7 cellular contexts compared by ENCODE assay signal in genomic region chr19:10286803-10287737, GRCh38. TPM values are rescaled to one million over a fixed set of nuclear protein-coding genes. Genes with fewer than 3 reads are reported as not detected.
DNase-seq lines count a peak whose midpoint lies in the region; ATAC-seq and TF ChIP-seq lines count a peak whose summit lies in the region.

A gene with protein sequence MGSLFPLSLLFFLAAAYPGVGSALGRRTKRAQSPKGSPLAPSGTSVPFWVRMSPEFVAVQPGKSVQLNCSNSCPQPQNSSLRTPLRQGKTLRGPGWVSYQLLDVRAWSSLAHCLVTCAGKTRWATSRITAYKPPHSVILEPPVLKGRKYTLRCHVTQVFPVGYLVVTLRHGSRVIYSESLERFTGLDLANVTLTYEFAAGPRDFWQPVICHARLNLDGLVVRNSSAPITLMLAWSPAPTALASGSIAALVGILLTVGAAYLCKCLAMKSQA (plus strand): TSS chr19:10286955. CDS start chr19:10287013, 58 bp downstream.

- intact Hi-C loops in psoas muscle (cut with DNase I): no loop called here
- intact Hi-C loops in ascending aorta (cut with DNase I): no loop called here

- H3K9me3 ChIP-seq in T-helper 17 cell (ENCODE audit: control insufficient read depth, low read length, poor library complexity, severe bottlenecking) (no peaks in the 10 kb centered on the region), psoas muscle (no peaks in the 10 kb centered on the region), ascending aorta (no peaks in the 10 kb centered on the region), MG63 (peaks cover 3% of the 10 kb centered on the region; the same call in 1 of the 2 replicates)

- H3K27ac ChIP-seq in psoas muscle (peak within 1 kb of the TSS; percentile 4), ascending aorta (no peak within 1 kb of the TSS)

- WGBS in psoas muscle, 3 donors: 5 to 8% (median 6%) methylated on average over 55 to 59 of the region's 59 CpGs

- H3K27ac Mint-ChIP-seq in T-helper 17 cell: peak within 1 kb of the TSS; percentile 60

- TF ChIP-seq CTCF in fibroblast of pulmonary artery (IDR thresholded peaks at IDR 0.05; ENCODE audit: low read length, missing control alignments) (no peak), psoas muscle (IDR thresholded peaks at IDR 0.05) (no peak), ascending aorta (IDR thresholded peaks at IDR 0.05) (no peak)

- peaks cover 40% of the 10 kb centered on the region for H3K27me3 Mint-ChIP-seq in T-helper 17 cell

- peaks cover 6% of the 10 kb centered on the region for H3K36me3 Mint-ChIP-seq in T-helper 17 cell (ENCODE audit: low read depth)

- H3K27me3 ChIP-seq in psoas muscle (ENCODE audit: insufficient read depth in 3 of 3, low read length in 2 of 3) (peaks cover 0 to 58% (median 31%) of the 10 kb centered on the region in 3 donors), ascending aorta (peaks cover 8% of the 10 kb centered on the region), MG63 (peaks cover 34% of the 10 kb centered on the region)

- peaks cover 45% of the 10 kb centered on the region for H3K4me1 Mint-ChIP-seq in T-helper 17 cell

- H3K4me1 ChIP-seq in psoas muscle: peaks cover 37% of the 10 kb centered on the region
- H3K4me1 ChIP-seq in ascending aorta: peaks cover 9 to 29% of the 10 kb centered on the region in 2 donors

- POLR2A ChIA-PET in HEK293T (lab: Yijun Ruan, JAX): interaction anchor here (0.6 to 4.3 kb wide), 3 partner anchors 18 to 93 kb away, joined by 3 to 41 read pairs (median 4); partner anchors contain the start of genes RAVER1 and TYK2

- CTCF ChIA-PET in HEK293T (lab: Yijun Ruan, JAX): interaction anchor here (0.8 to 1.1 kb wide), 2 partner anchors 28 to 102 kb away, joined by 3 to 4 read pairs; no protein-coding TSS in a partner anchor

- DNase-seq in HEK293T (ENCODE audit: extremely low spot score): peak; percentile 34
- no peak for DNase-seq in T-helper 17 cell
- DNase-seq in fibroblast of pulmonary artery (ENCODE audit: low read depth): peak; percentile 74
- DNase-seq in psoas muscle: peak; percentile 60 to 77
- no peak for DNase-seq in ascending aorta (ENCODE audit: low spot score in 2 of 2)
- no peak for DNase-seq in T-helper 9 cell
- no peak for DNase-seq in MG63

- H3K4me3 Mint-ChIP-seq in T-helper 17 cell: peak within 1 kb of the TSS; percentile 78

- H3K36me3 ChIP-seq in psoas muscle (ENCODE audit: insufficient read depth in 1 of 2, low read depth in 1 of 2) (peaks cover 0 to 12% of the 10 kb centered on the region in 2 donors), ascending aorta (peaks cover 5 to 8% of the 10 kb centered on the region in 2 donors), MG63 (no peaks in the 10 kb centered on the region)

- ATAC-seq in T-helper 17 cell: peak; percentile 21
- ATAC-seq in psoas muscle: peak in 2 of 4 donors; percentile 26 to 41

- peak within 1 kb of the TSS; percentile 12 for H3K4me3 ChIP-seq in fibroblast of pulmonary artery (replicated peaks; ENCODE audit: low read depth, low read length)
- peak within 1 kb of the TSS; percentile 32 for H3K4me3 ChIP-seq in psoas muscle
- peak within 1 kb of the TSS in 1 of 2 donors; percentile 43 for H3K4me3 ChIP-seq in ascending aorta
- H3K4me3 ChIP-seq in MG63: no peak within 1 kb of the TSS

TF ChIP-seq in HEK293T, 16 proteins besides CTCF, POLR2A, EP300 and RAD21:
- no peak for TF ChIP-seq FOXM1 (IDR thresholded peaks at IDR 0.05; ENCODE audit: borderline replicate concordance)
- no peak for TF ChIP-seq SP1 (IDR thresholded peaks at IDR 0.05)
- no peak for TF ChIP-seq PKNOX1 (IDR thresholded peaks at IDR 0.05)
- TF ChIP-seq ZNF384 (IDR thresholded peaks at IDR 0.05): no peak
- TF ChIP-seq LEF1 (IDR thresholded peaks at IDR 0.05; ENCODE audit: borderline replicate concordance): no peak
- no peak for TF ChIP-seq L3MBTL2 (conservative IDR thresholded peaks at IDR 0.05)
- TF ChIP-seq HDGF (IDR thresholded peaks at IDR 0.05; ENCODE audit: borderline replicate concordance): no peak
- TF ChIP-seq SUZ12 (IDR thresholded peaks at IDR 0.05): no peak

RNA-seq across cellular contexts. Expression of the gene that starts here (rescaled TPM):
- total RNA-seq in T-helper 17 cell (1 to 10 TPM in 1 of 2 donors, under 1 TPM in 1; 0.94 to 1.6 TPM), psoas muscle (under 1 TPM in 1 of 4 donors, not detected in 3; 0.47 TPM), ascending aorta (not detected)
- polyA plus RNA-seq in psoas muscle: under 1 TPM in 2 of 3 donors, not detected in 1; 0.04 to 0.18 TPM
- total RNA-seq in MG63 (2014; rRNA removed; shearing (Covaris generic); ENCODE audit: low replicate concordance): not detected in 2 replicates

Comparison
In these comparisons a context has a peak if more than half of its experiments do, and no peak if none do; other contexts are left out.
1. Peak in DNase-seq, H3K4me3 ChIP-seq and H3K27ac ChIP-seq in psoas muscle; RNA of the gene not detected or under 1 TPM.
2. DNase-seq: peak in HEK293T (single experiment) and fibroblast of pulmonary artery (single experiment); none in T-helper 17 cell (0 of 3), ascending aorta (0 of 2), T-helper 9 cell (single experiment) and MG63 (single experiment).